In the genomic region with DNA sequence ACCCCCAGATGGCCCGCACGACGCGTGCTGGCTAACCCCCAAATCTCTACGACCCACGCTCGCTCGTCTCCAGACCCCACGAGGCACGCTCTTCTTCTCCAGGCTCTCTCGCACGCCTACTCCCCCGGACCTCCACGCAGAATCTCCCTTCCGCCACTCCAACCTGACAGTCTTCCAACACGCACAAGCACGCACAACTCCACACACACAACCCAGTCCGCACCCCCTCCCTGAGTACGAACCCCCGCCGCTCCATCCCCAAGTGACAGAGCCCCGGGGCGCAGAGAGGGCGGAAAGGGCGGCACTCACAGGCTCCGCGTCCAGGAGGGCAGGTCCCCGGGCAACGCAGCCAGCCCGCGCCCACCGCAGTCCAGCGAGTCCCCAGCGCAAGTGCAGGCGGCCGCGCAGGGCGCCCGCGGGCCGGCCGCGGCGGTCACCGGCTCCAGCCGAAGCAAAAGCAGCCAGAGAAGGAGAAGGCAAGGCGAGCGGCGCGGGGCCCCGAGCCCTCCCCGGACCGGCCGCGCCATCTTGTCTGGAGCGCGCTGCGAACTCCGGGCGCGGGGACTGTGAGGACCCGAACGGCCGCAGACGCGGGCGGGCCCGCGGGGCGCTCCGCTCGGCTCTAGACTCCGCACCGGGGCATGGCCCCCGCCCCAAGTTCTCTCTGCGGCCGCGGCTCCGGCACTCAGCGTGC, we compare ENCODE assay signal across 8 cellular contexts. TPM values are rescaled to one million over a fixed set of nuclear protein-coding genes. Genes with fewer than 3 reads are reported as not detected.
DNase-seq lines count a peak whose midpoint lies in the region; ATAC-seq and TF ChIP-seq lines count a peak whose summit lies in the region.

No MANE protein-coding gene starts in this region.

- H3K36me3 ChIP-seq in muscle layer of duodenum (ENCODE audit: control insufficient read depth in 1 of 2, insufficient read depth in 2 of 2, low read length in 2 of 2): no peaks in the 10 kb centered on the region
- H3K36me3 ChIP-seq in testis (ENCODE audit: low read depth, missing control alignments): no peaks in the 10 kb centered on the region

- DNase-seq in Ammon's horn (ENCODE audit: low spot score): peak; percentile 35
- peak; percentile 39 to 51 for DNase-seq in activated CD4-positive, alpha-beta T cell treated with anti-CD3 and anti-CD28 coated beads, Interleukin-2, amount 50 U/mL, for 4 hours
- DNase-seq in endothelial cell (ENCODE audit: low spot score): peak; percentile 54
- DNase-seq in testis: peak; percentile 47
- no peak for DNase-seq in effector CD8-positive, alpha-beta T cell (lab: John Stamatoyannopoulos, UW)

- H3K4me3 ChIP-seq in muscle layer of duodenum (ENCODE audit: low read depth in 1 of 2, low read length in 2 of 2): peak overlapping the region; percentile 90 to 92
- H3K4me3 ChIP-seq in testis: peak overlapping the region; percentile 86

- peaks cover 31% of the 10 kb centered on the region for H3K4me1 Mint-ChIP-seq in endothelial cell (ENCODE audit: unreplicated experiment)

- H3K27ac Mint-ChIP-seq in endothelial cell (ENCODE audit: unreplicated experiment): peak overlapping the region; percentile 72

- intact Hi-C loops in testis (cut with DNase I; ENCODE audit: low total_unique reads): loop anchor here (10.0 kb wide), 1 partner anchor 85 kb away; no protein-coding TSS in a partner anchor

- peak overlapping the region; percentile 99 for H3K4me3 Mint-ChIP-seq in endothelial cell (ENCODE audit: unreplicated experiment)

- H3K36me3 Mint-ChIP-seq in endothelial cell (ENCODE audit: low read depth, unreplicated experiment): peaks cover 4% of the 10 kb centered on the region

- ATAC-seq in GM19043 (IDR thresholded peaks at IDR 0.05; ENCODE audit: low read depth, unreplicated experiment): peak; percentile 8
- ATAC-seq in HG03196 (IDR thresholded peaks at IDR 0.05; ENCODE audit: unreplicated experiment): peak; percentile 12

- H3K9me3 ChIP-seq in muscle layer of duodenum (ENCODE audit: control insufficient read depth in 1 of 2, low read length in 2 of 2) (no peaks in the 10 kb centered on the region), testis (no peaks in the 10 kb centered on the region)

- TF ChIP-seq CTCF in endothelial cell (IDR thresholded peaks at IDR 0.05; ENCODE audit: unreplicated experiment) (no peak), testis (IDR thresholded peaks at IDR 0.05) (no peak)

- H3K27me3 ChIP-seq in muscle layer of duodenum (ENCODE audit: low read depth, low read length) (no peaks in the 10 kb centered on the region), testis (no peaks in the 10 kb centered on the region)

- WGBS in testis, 2 donors: 0 to 1% methylated on average over 17 to 51 of the region's 80 CpGs

- H3K27ac ChIP-seq in muscle layer of duodenum (ENCODE audit: low read length): peak overlapping the region; percentile 70
- H3K27ac ChIP-seq in testis: peak overlapping the region; percentile 86 to 95

- H3K27me3 Mint-ChIP-seq in endothelial cell (ENCODE audit: unreplicated experiment): peaks cover 6% of the 10 kb centered on the region

- no peaks in the 10 kb centered on the region for H3K9me3 Mint-ChIP-seq in endothelial cell (ENCODE audit: unreplicated experiment)

- peaks cover 15 to 24% of the 10 kb centered on the region in 2 donors for H3K4me1 ChIP-seq in muscle layer of duodenum (ENCODE audit: control insufficient read depth in 1 of 2, insufficient read depth in 2 of 2, low read length in 2 of 2)
- peaks cover 19% of the 10 kb centered on the region for H3K4me1 ChIP-seq in testis

- no peak for TF ChIP-seq POLR2A in testis (IDR thresholded peaks at IDR 0.05)

RNA-seq across cellular contexts. Expression of a gene that starts 0.8 kb away (rescaled TPM):
- total RNA-seq in endothelial cell (ENCODE audit: unreplicated experiment) (25.1 TPM), testis (100 to 1,000 TPM in 1 of 2 donors, 10 to 100 TPM in 1; 77.9 to 107 TPM)
- 62.7 TPM for polyA plus RNA-seq in testis (ENCODE audit: insufficient read depth, low read depth, low replicate concordance)
